Comparison of ENCODE assay signal across 1 cellular context in genomic region chr2:74053959-74054715, GRCh38.
TF ChIP-seq lines count a peak whose summit lies in the region.

No MANE protein-coding gene starts in this region.

TF ChIP-seq in HepG2, 621 proteins besides CTCF, POLR2A, EP300 and RAD21 (continued from another document):
- no peak for TF ChIP-seq ZNF800 (CRISPR knock-in tag; IDR thresholded peaks at IDR 0.05)
- TF ChIP-seq ZNF878 (CRISPR knock-in tag; IDR thresholded peaks at IDR 0.05) = no peak
- no peak for TF ChIP-seq LBX2 (CRISPR knock-in tag; IDR thresholded peaks at IDR 0.05; ENCODE audit: borderline replicate concordance)
- TF ChIP-seq ZNF335 (CRISPR knock-in tag; IDR thresholded peaks at IDR 0.05) = no peak
- TF ChIP-seq E2F5 (CRISPR knock-in tag; conservative IDR thresholded peaks at IDR 0.05) = no peak
- TF ChIP-seq RBFOX2 (IDR thresholded peaks at IDR 0.05; ENCODE audit: low read depth, low read length) = no peak
- no peak for TF ChIP-seq ZSCAN29 (CRISPR knock-in tag; conservative IDR thresholded peaks at IDR 0.05)
- no peak for TF ChIP-seq TSC22D2 (CRISPR knock-in tag; IDR thresholded peaks at IDR 0.05; ENCODE audit: borderline replicate concordance)
- TF ChIP-seq HINFP (CRISPR knock-in tag; IDR thresholded peaks at IDR 0.05; ENCODE audit: low read depth) = no peak
- no peak for TF ChIP-seq ZNF672 (CRISPR knock-in tag; IDR thresholded peaks at IDR 0.05)
